Comparison of ENCODE assay signal across 29 cellular contexts in the genomic region with DNA sequence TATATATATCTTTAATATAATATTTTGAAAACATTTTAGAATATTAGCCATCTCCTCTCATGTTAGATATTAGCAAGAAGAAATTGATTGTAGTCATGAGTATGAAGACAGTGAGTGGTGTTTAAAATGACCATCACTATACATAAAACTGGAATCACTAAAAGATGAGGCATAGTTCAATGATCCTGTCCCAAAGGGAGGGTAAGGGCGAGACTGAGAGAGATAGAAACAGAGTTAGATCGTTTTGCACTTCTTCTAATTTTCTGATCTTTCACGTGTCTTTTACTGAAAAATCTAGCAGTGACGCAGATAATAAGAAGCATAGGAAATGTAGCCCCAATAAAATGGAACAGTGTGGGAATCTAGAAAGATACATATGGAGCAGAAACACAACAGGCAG.
A peak's percentile ranks its signal among the peaks of the same experiment; 100 is the strongest.
DNase-seq lines count a peak whose midpoint lies in the region; ATAC-seq, FAIRE-seq and TF ChIP-seq lines count a peak whose summit lies in the region.
"Had no signal": no experiment of that assay in that cellular context is flagged by ENCODE, and none has a peak within 500 bp of the region (broad histone marks: within the 10 kb centered on the region; RNA-seq: fewer than 3 reads in every experiment).

No MANE protein-coding gene starts in this region.

- no peak for TF ChIP-seq CTCF in K562 (IDR thresholded peaks at IDR 0.05 in 2 of 3, conservative IDR thresholded peaks at IDR 0.05 in 1 of 3; ENCODE audit: insufficient read depth in 2 of 3, low read depth in 1 of 3, low read length in 3 of 3)

- POLR2A ChIA-PET in K562 (lab: Yijun Ruan, JAX), result no interaction called here

- TF ChIP-seq RAD21 in K562 (CRISPR knock-in tag; conservative IDR thresholded peaks at IDR 0.05 in 1 of 2, IDR thresholded peaks at IDR 0.05 in 1 of 2), result no peak

- no peak for TF ChIP-seq POLR2A in K562 (conservative IDR thresholded peaks at IDR 0.05)

- DNase-seq in K562 (ENCODE audit: extremely low read depth in 1 of 4, low spot score in 3 of 4), result no peak
- DNase-seq: 8988T; ACHN; AML-193; BE2C; C1 segment of cervical spinal cord; Caco-2; Calu3; CD4-positive, alpha-beta memory T cell; CD4-positive, alpha-beta T cell; CD4-positive, CD25-positive, alpha-beta regulatory T cell; CD8-positive, alpha-beta memory T cell; CD8-positive, alpha-beta T cell; COR-L47; DMS 273 treated with DMSO at 0.1 percent for 48 hours; DMS153; DMS53; DMS79; DMS79 treated with DMSO at 0.1 percent for 48 hours; DND-41; EL had no signal

- H2AFZ ChIP-seq in K562 (ENCODE audit: low read depth, low read length), result no peak overlapping the region

- no peak overlapping the region for H3K9ac ChIP-seq in K562 (ENCODE audit: insufficient read depth in 1 of 2, low read depth in 2 of 2, low read length in 2 of 2)
- H3K9ac ChIP-seq: BLaER1; BLaER1 treated with 17β-estradiol and CSF1 and Interleukin-3, amounts not matched to agents 10 nM and 100 nM had no signal

- no peaks in the 10 kb centered on the region for H3K27me3 ChIP-seq in K562 (ENCODE audit: control insufficient read depth in 2 of 2, insufficient read depth in 2 of 2, low read length in 2 of 2)
- H3K27me3 ChIP-seq: BE2C; BLaER1; BLaER1 treated with 17β-estradiol and CSF1 and Interleukin-3, amounts not matched to agents 10 nM and 100 nM had no signal

- no peak overlapping the region for H3K27ac ChIP-seq in K562 (ENCODE audit: extremely low read depth, low read depth, low read length)
- H3K27ac ChIP-seq: 22Rv1; A549; BLaER1; BLaER1 treated with 17β-estradiol and CSF1 and Interleukin-3, amounts not matched to agents 10 nM and 100 nM; C4-2B had no signal

- no peak overlapping the region for H3K4me2 ChIP-seq in K562 (ENCODE audit: insufficient read depth, low read length)
- H3K4me2 ChIP-seq: A549; BLaER1; BLaER1 treated with 17β-estradiol and CSF1 and Interleukin-3, amounts not matched to agents 10 nM and 100 nM had no signal

- no peaks in the 10 kb centered on the region for H3K36me3 ChIP-seq in K562 (ENCODE audit: control insufficient read depth, insufficient read depth, low read length)
- H3K36me3 ChIP-seq: BE2C; BLaER1; BLaER1 treated with 17β-estradiol and CSF1 and Interleukin-3, amounts not matched to agents 10 nM and 100 nM had no signal

- no peak for TF ChIP-seq EP300 in K562 (IDR thresholded peaks at IDR 0.05; ENCODE audit: low read length)

- BruUV-seq in K562 (replicated peaks; lab: Mats Ljungman, UMichigan), result no TSS peak

- in situ Hi-C loops in K562 (cut with MboI), result no loop called here

- CTCF ChIA-PET in K562 (lab: Yijun Ruan, JAX; ENCODE audit: low intra/inter-chr PET ratio), result no interaction called here

- no peaks in the 10 kb centered on the region for H3K79me2 ChIP-seq in K562 (ENCODE audit: control insufficient read depth, insufficient read depth, low read length)

- H4K20me1 ChIP-seq in K562 (replicated peaks; ENCODE audit: control insufficient read depth, insufficient read depth, low read length), result no peaks in the 10 kb centered on the region
- H4K20me1 ChIP-seq: BLaER1; BLaER1 treated with 17β-estradiol and CSF1 and Interleukin-3, amounts not matched to agents 10 nM and 100 nM had no signal

- intact Hi-C loops in K562 (cut with micrococcal nuclease), result no loop called here

- no peaks in the 10 kb centered on the region for H3K4me1 ChIP-seq in K562 (replicated peaks in 1 of 2; ENCODE audit: control insufficient read depth in 2 of 2, insufficient read depth in 2 of 2, low read length in 2 of 2)
- H3K4me1 ChIP-seq: A549; BE2C; BLaER1 treated with 17β-estradiol and CSF1 and Interleukin-3, amounts not matched to agents 10 nM and 100 nM had no signal

- no peak for ATAC-seq in K562
- ATAC-seq in GM18907 (IDR thresholded peaks at IDR 0.05; ENCODE audit: unreplicated experiment), result no peak
- ATAC-seq: A549; CD8-positive, alpha-beta T cell had no signal

- 13% methylated on average over 4 of the region's 4 CpGs for WGBS in K562 (ENCODE audit: insufficient coverage, low coverage, missing lambda C conversion rate)

- no peaks in the 10 kb centered on the region for H3K9me1 ChIP-seq in K562 (ENCODE audit: control insufficient read depth, insufficient read depth, low read length)

- FAIRE-seq in K562 (lab: Jason Lieb, UNC), result no peak
- FAIRE-seq: A204.1, A549, D721Med had no signal

- H3K4me3 ChIP-seq in K562, result no peak overlapping the region
- H3K4me3 ChIP-seq: A549; BLaER1; BLaER1 treated with 17β-estradiol and CSF1 and Interleukin-3, amounts not matched to agents 10 nM and 100 nM had no signal

- peaks cover 4% of the 10 kb centered on the region; the same call in 1 of the 2 replicates for H3K9me3 ChIP-seq in K562 (replicated peaks; ENCODE audit: control insufficient read depth, insufficient read depth, low read depth, low read length)
- H3K9me3 ChIP-seq: A549, BE2C, BLaER1, Caco-2 had no signal

TF ChIP-seq in K562, 482 proteins besides CTCF, POLR2A, EP300 and RAD21:
- TF ChIP-seq ZNF24 (IDR thresholded peaks at IDR 0.05) (no peak), RBM22 (IDR thresholded peaks at IDR 0.05; ENCODE audit: low read depth, low read length, poor library complexity, severe bottlenecking) (no peak), ZNF274 (IDR thresholded peaks at IDR 0.05; ENCODE audit: borderline replicate concordance, low read depth, low read length) (no peak), FOXP1 (CRISPR knock-in tag; IDR thresholded peaks at IDR 0.05) (no peak), TBP (optimal IDR thresholded peaks at IDR 0.05; ENCODE audit: low read depth, low read length) (peak; percentile 64), PML (IDR thresholded peaks at IDR 0.05; ENCODE audit: low read length) (peak; percentile 33; the same call in 1 of the 2 replicates), TOE1 (IDR thresholded peaks at IDR 0.05; ENCODE audit: borderline replicate concordance) (no peak), TOE1 (CRISPR knock-in tag; IDR thresholded peaks at IDR 0.05; ENCODE audit: borderline replicate concordance, low read depth) (no peak)
- TF ChIP-seq, protein P1, sequence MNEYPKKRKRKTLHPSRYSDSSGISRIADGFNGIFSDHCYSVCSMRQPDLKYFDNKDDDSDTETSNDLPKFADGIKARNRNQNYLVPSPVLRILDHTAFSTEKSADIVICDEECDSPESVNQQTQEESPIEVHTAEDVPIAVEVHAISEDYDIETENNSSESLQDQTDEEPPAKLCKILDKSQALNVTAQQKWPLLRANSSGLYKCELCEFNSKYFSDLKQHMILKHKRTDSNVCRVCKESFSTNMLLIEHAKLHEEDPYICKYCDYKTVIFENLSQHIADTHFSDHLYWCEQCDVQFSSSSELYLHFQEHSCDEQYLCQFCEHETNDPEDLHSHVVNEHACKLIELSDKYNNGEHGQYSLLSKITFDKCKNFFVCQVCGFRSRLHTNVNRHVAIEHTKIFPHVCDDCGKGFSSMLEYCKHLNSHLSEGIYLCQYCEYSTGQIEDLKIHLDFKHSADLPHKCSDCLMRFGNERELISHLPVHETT (CRISPR knock-in tag; conservative IDR thresholded peaks at IDR 0.05 in 1 of 2, IDR thresholded peaks at IDR 0.05 in 1 of 2), result no peak
- TF ChIP-seq, protein P2, sequence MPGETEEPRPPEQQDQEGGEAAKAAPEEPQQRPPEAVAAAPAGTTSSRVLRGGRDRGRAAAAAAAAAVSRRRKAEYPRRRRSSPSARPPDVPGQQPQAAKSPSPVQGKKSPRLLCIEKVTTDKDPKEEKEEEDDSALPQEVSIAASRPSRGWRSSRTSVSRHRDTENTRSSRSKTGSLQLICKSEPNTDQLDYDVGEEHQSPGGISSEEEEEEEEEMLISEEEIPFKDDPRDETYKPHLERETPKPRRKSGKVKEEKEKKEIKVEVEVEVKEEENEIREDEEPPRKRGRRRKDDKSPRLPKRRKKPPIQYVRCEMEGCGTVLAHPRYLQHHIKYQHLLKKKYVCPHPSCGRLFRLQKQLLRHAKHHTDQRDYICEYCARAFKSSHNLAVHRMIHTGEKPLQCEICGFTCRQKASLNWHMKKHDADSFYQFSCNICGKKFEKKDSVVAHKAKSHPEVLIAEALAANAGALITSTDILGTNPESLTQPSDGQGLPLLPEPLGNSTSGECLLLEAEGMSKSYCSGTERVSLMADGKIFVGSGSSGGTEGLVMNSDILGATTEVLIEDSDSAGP (CRISPR knock-in tag; IDR thresholded peaks at IDR 0.05), result no peak
